ENCODE assay signal across 8 cellular contexts in the genomic region with DNA sequence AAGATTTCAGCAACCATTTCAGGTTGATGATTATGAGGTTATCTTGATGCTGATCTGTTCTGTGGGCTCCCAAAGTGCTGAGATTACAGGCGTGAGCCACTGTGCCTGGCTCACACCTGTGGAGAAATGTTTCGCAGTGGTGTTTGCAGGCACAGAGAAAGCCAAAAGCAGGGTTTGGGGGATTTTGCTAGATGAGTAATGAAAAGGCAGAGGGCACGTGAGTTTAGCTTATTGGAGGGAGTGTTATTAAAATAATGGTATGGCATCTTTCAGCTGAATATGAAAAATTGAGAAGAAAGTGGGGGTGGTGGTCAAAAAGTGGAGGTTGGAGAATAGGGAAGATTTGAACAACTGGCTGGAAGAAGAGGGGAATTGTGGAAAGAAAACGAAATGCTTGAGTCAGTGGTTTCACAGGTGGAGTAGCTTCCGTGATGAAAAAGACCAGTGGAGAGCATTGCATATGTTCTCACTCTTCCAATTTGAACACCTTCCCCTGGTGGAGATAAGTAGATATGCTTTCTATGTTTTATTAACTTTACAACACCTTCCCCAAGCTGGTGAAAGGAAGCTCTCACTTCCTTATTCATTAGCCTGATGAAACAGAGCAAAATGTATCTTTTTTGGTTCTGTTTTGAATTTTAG.
DNase-seq lines count a peak whose midpoint lies in the region; ATAC-seq and TF ChIP-seq lines count a peak whose summit lies in the region.

No MANE protein-coding gene starts in this region.

- peak overlapping the region; percentile 57 for H3K4me3 Mint-ChIP-seq in activated naive CD8-positive, alpha-beta T cell treated with anti-CD3 and anti-CD28 coated beads, Interleukin-2, amount 50 U/mL, for 24 hours

- H3K9me3 Mint-ChIP-seq in activated naive CD8-positive, alpha-beta T cell treated with anti-CD3 and anti-CD28 coated beads, Interleukin-2, amount 50 U/mL, for 24 hours = no peaks in the 10 kb centered on the region

- H3K27me3 Mint-ChIP-seq in activated naive CD8-positive, alpha-beta T cell treated with anti-CD3 and anti-CD28 coated beads, Interleukin-2, amount 50 U/mL, for 24 hours = peaks cover 8% of the 10 kb centered on the region

- peak; percentile 54 for TF ChIP-seq CTCF in GM12872 (IDR thresholded peaks at IDR 0.05; ENCODE audit: insufficient read depth, low read depth, low read length)
- no peak for TF ChIP-seq CTCF in RWPE1 (conservative IDR thresholded peaks at IDR 0.05; ENCODE audit: low read depth)

- ATAC-seq in GM21423 (IDR thresholded peaks at IDR 0.05; ENCODE audit: unreplicated experiment) (peak; percentile 34), GM19397 (IDR thresholded peaks at IDR 0.05; ENCODE audit: unreplicated experiment) (no peak)
- peak; percentile 74 for ATAC-seq in activated naive CD8-positive, alpha-beta T cell treated with anti-CD3 and anti-CD28 coated beads, Interleukin-2, amount 50 U/mL, for 24 hours

- POLR2A ChIA-PET in RWPE1 (lab: Yijun Ruan, JAX; ENCODE audit: low non-redundant PET) = no interaction called here

- H3K27ac ChIP-seq in KOPT-K1 (ENCODE audit: low read depth, low read length, poor library complexity, severe bottlenecking) = peak overlapping the region; percentile 57
- no peak overlapping the region for H3K27ac ChIP-seq in RWPE1

- H3K36me3 ChIP-seq in KOPT-K1 (ENCODE audit: insufficient read depth, low read length) = no peaks in the 10 kb centered on the region

- H3K4me1 Mint-ChIP-seq in activated naive CD8-positive, alpha-beta T cell treated with anti-CD3 and anti-CD28 coated beads, Interleukin-2, amount 50 U/mL, for 24 hours = peaks cover 43% of the 10 kb centered on the region

- H3K36me3 Mint-ChIP-seq in activated naive CD8-positive, alpha-beta T cell treated with anti-CD3 and anti-CD28 coated beads, Interleukin-2, amount 50 U/mL, for 24 hours (ENCODE audit: low read depth) = peaks cover 2% of the 10 kb centered on the region

- CTCF ChIA-PET in RWPE1 (lab: Yijun Ruan, JAX) = no interaction called here

- DNase-seq in activated naive CD8-positive, alpha-beta T cell treated with anti-CD3 and anti-CD28 coated beads, Interleukin-2, amount 50 U/mL, for 24 hours = peak; percentile 20
- no peak for DNase-seq in kidney tubule cell (ENCODE audit: low spot score)
- no peak for DNase-seq in RWPE1 (ENCODE audit: low spot score)
- DNase-seq in SW 1271 (lab: John Stamatoyannopoulos, UW) = no peak

- peak overlapping the region; percentile 89 for H3K27ac Mint-ChIP-seq in activated naive CD8-positive, alpha-beta T cell treated with anti-CD3 and anti-CD28 coated beads, Interleukin-2, amount 50 U/mL, for 24 hours

- H3K9me3 ChIP-seq in KOPT-K1 (ENCODE audit: insufficient read depth, low read length, poor library complexity, severe bottlenecking) = no peaks in the 10 kb centered on the region
